In genomic region chr15:63277044-63277892, GRCh38 we compare ENCODE assay signal across 8 cellular contexts. TPM values are rescaled to one million over a fixed set of nuclear protein-coding genes. Genes with fewer than 3 reads are reported as not detected.
DNase-seq lines count a peak whose midpoint lies in the region; ATAC-seq and TF ChIP-seq lines count a peak whose summit lies in the region.

Gene APH1B, plus strand, starts transcription at chr15:63277605. Its CDS starts 19 bp downstream, at chr15:63277624.

- H3K9ac ChIP-seq in KMS-11, result peak within 1 kb of the TSS; percentile 78

- peak within 1 kb of the TSS; percentile 63 for H3K4me2 ChIP-seq in KMS-11

- H3K27me3 ChIP-seq in KMS-11 (ENCODE audit: insufficient read depth, low read depth) (no peaks in the 10 kb centered on the region), SJSA1 (replicated peaks) (no peaks in the 10 kb centered on the region), gastroesophageal sphincter (no peaks in the 10 kb centered on the region), suprapubic skin (no peaks in the 10 kb centered on the region)

- TF ChIP-seq CTCF in KMS-11 (conservative IDR thresholded peaks at IDR 0.05; ENCODE audit: low read depth, low read length), result no peak
- TF ChIP-seq CTCF in gastroesophageal sphincter (IDR thresholded peaks at IDR 0.05), result peak in 2 of 4 experiments; percentile 16 to 18
- no peak for TF ChIP-seq CTCF in suprapubic skin (IDR thresholded peaks at IDR 0.05)

- no peaks in the 10 kb centered on the region for H3K36me3 ChIP-seq in KMS-11 (ENCODE audit: insufficient read depth)
- peaks cover 22% of the 10 kb centered on the region for H3K36me3 ChIP-seq in SJSA1
- peaks cover 0 to 21% of the 10 kb centered on the region in 2 donors for H3K36me3 ChIP-seq in gastroesophageal sphincter
- H3K36me3 ChIP-seq in suprapubic skin, result peaks cover 7% of the 10 kb centered on the region

- 0 out of 2 replicates have a peak, but pooled peaks cover 2% of the 10 kb centered on the region for H3K9me3 ChIP-seq in SJSA1 (replicated peaks)
- H3K9me3 ChIP-seq in gastroesophageal sphincter, result no peaks in the 10 kb centered on the region
- H3K9me3 ChIP-seq in suprapubic skin, result no peaks in the 10 kb centered on the region

- H3K4me1 ChIP-seq in KMS-11 (ENCODE audit: low read depth, poor library complexity, severe bottlenecking), result peaks cover 5% of the 10 kb centered on the region
- H3K4me1 ChIP-seq in SJSA1 (replicated peaks), result peaks cover 17% of the 10 kb centered on the region
- H3K4me1 ChIP-seq in gastroesophageal sphincter, result peaks cover 0 to 19% (median 0%) of the 10 kb centered on the region in 3 donors
- H3K4me1 ChIP-seq in suprapubic skin, result peaks cover 23% of the 10 kb centered on the region

- H3K4me3 ChIP-seq in KMS-11 (IDR thresholded peaks at IDR 0.05; ENCODE audit: insufficient read depth, low read depth, low read length) (no peak within 1 kb of the TSS), SJSA1 (peak within 1 kb of the TSS; percentile 92), gastroesophageal sphincter (peak within 1 kb of the TSS; percentile 88 to 91), suprapubic skin (peak within 1 kb of the TSS; percentile 88)

- H3K79me2 ChIP-seq in KMS-11 (ENCODE audit: insufficient read depth, low read depth), result no peaks in the 10 kb centered on the region

- WGBS in gastroesophageal sphincter (ENCODE audit: low coverage in 1 of 2), 2 donors, result 0% methylated on average over 10 to 11 of the region's 102 CpGs
- WGBS in suprapubic skin, result 1% methylated on average over 53 of the region's 102 CpGs

- DNase-seq in DMS114 treated with DMSO at 0.1 percent for 48 hours (lab: John Stamatoyannopoulos, UW; ENCODE audit: unreplicated experiment), result peak; percentile 56
- DNase-seq in SJSA1 (ENCODE audit: low read depth in 1 of 2, low spot score in 2 of 2), result peak; percentile 77 to 87
- DNase-seq in activated naive CD4-positive, alpha-beta T cell (lab: John Stamatoyannopoulos, UW), result peak; percentile 29 to 81 (median 62)
- DNase-seq in occipital lobe (lab: John Stamatoyannopoulos, UW), result peak; percentile 78
- peak; percentile 90 to 93 for DNase-seq in suprapubic skin (ENCODE audit: low spot score in 2 of 2)

- TF ChIP-seq POLR2A in gastroesophageal sphincter (IDR thresholded peaks at IDR 0.05) (peak; percentile 56 to 64), suprapubic skin (IDR thresholded peaks at IDR 0.05) (no peak)

- H3K27ac ChIP-seq in KMS-11, result no peak within 1 kb of the TSS
- peak within 1 kb of the TSS; percentile 90 for H3K27ac ChIP-seq in SJSA1
- H3K27ac ChIP-seq in gastroesophageal sphincter, result peak within 1 kb of the TSS; percentile 82 to 94 (median 90)
- peak within 1 kb of the TSS; percentile 91 for H3K27ac ChIP-seq in suprapubic skin

- H4K20me1 ChIP-seq in KMS-11 (ENCODE audit: insufficient read depth), result no peaks in the 10 kb centered on the region

- peak within 1 kb of the TSS; percentile 90 for H2AFZ ChIP-seq in KMS-11 (ENCODE audit: low read depth)

- TF ChIP-seq EP300 in gastroesophageal sphincter (IDR thresholded peaks at IDR 0.05) (no peak), suprapubic skin (IDR thresholded peaks at IDR 0.05) (no peak)

- ATAC-seq in GM21528 (IDR thresholded peaks at IDR 0.05; ENCODE audit: low FRiP score, unreplicated experiment) (peak; percentile 73), gastroesophageal sphincter (peak; percentile 87)

RNA-seq across cellular contexts. Expression of gene APH1B, which starts in this region (rescaled TPM):
- 24.1 and 26.8 TPM in 2 replicates for total RNA-seq in SJSA1 (2014; rRNA removed; shearing (Covaris generic))
- 10 to 100 TPM in 2 of 4 donors, 1 to 10 TPM in 2; 8.1 to 18.7 (median 11.5) TPM for total RNA-seq in gastroesophageal sphincter
- total RNA-seq in occipital lobe, result 30.6 TPM
- total RNA-seq in suprapubic skin, result 10 to 100 TPM in 1 of 4 donors, 1 to 10 TPM in 3; 4.5 to 12.1 (median 7.1) TPM

Comparison
In these comparisons a context has a peak if more than half of its experiments do, and no peak if none do; other contexts are left out.
1. POLR2A ChIP-seq: peak in gastroesophageal sphincter (2 of 2); none in suprapubic skin (0 of 2).
2. Peak in every context shown above with its lines, with median percentiles within 50 percentile points of each other: DNase-seq.